In the genomic region with DNA sequence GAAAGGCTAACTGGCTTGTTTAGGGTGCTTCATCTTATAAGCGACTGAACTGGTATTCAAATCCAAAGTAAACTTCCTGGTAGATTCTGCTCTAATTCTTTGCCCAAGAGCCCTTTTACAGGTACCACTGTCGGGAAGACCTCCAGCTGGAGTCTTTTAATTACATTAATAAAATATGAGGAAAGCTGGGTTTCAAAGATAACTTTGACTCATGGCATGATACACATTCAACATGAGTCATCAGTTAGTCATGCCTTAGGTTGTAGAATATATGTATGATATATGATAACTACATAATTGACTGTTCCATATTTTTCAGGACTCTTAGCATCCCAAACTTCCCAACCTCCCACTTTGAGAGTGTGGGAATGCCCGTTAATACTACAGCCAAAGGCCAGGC, we compare ENCODE assay signal across 1 cellular context.
A peak's percentile ranks its signal among the peaks of the same experiment; 100 is the strongest.
TF ChIP-seq lines count a peak whose summit lies in the region.

No MANE protein-coding gene starts in this region.

TF ChIP-seq in K562, 482 proteins besides CTCF, POLR2A, EP300 and RAD21 (continued from another document and continues in another):
- TF ChIP-seq, protein P1, sequence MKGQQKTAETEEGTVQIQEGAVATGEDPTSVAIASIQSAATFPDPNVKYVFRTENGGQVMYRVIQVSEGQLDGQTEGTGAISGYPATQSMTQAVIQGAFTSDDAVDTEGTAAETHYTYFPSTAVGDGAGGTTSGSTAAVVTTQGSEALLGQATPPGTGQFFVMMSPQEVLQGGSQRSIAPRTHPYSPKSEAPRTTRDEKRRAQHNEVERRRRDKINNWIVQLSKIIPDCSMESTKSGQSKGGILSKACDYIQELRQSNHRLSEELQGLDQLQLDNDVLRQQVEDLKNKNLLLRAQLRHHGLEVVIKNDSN (CRISPR knock-in tag; IDR thresholded peaks at IDR 0.05) = no peak
- TF ChIP-seq, protein P2, sequence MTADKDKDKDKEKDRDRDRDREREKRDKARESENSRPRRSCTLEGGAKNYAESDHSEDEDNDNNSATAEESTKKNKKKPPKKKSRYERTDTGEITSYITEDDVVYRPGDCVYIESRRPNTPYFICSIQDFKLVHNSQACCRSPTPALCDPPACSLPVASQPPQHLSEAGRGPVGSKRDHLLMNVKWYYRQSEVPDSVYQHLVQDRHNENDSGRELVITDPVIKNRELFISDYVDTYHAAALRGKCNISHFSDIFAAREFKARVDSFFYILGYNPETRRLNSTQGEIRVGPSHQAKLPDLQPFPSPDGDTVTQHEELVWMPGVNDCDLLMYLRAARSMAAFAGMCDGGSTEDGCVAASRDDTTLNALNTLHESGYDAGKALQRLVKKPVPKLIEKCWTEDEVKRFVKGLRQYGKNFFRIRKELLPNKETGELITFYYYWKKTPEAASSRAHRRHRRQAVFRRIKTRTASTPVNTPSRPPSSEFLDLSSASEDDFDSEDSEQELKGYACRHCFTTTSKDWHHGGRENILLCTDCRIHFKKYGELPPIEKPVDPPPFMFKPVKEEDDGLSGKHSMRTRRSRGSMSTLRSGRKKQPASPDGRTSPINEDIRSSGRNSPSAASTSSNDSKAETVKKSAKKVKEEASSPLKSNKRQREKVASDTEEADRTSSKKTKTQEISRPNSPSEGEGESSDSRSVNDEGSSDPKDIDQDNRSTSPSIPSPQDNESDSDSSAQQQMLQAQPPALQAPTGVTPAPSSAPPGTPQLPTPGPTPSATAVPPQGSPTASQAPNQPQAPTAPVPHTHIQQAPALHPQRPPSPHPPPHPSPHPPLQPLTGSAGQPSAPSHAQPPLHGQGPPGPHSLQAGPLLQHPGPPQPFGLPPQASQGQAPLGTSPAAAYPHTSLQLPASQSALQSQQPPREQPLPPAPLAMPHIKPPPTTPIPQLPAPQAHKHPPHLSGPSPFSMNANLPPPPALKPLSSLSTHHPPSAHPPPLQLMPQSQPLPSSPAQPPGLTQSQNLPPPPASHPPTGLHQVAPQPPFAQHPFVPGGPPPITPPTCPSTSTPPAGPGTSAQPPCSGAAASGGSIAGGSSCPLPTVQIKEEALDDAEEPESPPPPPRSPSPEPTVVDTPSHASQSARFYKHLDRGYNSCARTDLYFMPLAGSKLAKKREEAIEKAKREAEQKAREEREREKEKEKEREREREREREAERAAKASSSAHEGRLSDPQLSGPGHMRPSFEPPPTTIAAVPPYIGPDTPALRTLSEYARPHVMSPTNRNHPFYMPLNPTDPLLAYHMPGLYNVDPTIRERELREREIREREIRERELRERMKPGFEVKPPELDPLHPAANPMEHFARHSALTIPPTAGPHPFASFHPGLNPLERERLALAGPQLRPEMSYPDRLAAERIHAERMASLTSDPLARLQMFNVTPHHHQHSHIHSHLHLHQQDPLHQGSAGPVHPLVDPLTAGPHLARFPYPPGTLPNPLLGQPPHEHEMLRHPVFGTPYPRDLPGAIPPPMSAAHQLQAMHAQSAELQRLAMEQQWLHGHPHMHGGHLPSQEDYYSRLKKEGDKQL (CRISPR knock-in tag; IDR thresholded peaks at IDR 0.05; ENCODE audit: borderline replicate concordance) = no peak
- TF ChIP-seq, protein P3, sequence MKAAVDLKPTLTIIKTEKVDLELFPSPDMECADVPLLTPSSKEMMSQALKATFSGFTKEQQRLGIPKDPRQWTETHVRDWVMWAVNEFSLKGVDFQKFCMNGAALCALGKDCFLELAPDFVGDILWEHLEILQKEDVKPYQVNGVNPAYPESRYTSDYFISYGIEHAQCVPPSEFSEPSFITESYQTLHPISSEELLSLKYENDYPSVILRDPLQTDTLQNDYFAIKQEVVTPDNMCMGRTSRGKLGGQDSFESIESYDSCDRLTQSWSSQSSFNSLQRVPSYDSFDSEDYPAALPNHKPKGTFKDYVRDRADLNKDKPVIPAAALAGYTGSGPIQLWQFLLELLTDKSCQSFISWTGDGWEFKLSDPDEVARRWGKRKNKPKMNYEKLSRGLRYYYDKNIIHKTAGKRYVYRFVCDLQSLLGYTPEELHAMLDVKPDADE (conservative IDR thresholded peaks at IDR 0.05; ENCODE audit: control insufficient read depth, low read depth, low read length) = no peak
- no peak for TF ChIP-seq XRCC3 (IDR thresholded peaks at IDR 0.05)
- no peak for TF ChIP-seq KHSRP (IDR thresholded peaks at IDR 0.05)
- TF ChIP-seq RBM22 (IDR thresholded peaks at IDR 0.05; ENCODE audit: low read depth, low read length, poor library complexity, severe bottlenecking) = no peak
- no peak for TF ChIP-seq U2AF1 (optimal IDR thresholded peaks at IDR 0.05; ENCODE audit: low read depth, low read length)
- TF ChIP-seq, protein P4, sequence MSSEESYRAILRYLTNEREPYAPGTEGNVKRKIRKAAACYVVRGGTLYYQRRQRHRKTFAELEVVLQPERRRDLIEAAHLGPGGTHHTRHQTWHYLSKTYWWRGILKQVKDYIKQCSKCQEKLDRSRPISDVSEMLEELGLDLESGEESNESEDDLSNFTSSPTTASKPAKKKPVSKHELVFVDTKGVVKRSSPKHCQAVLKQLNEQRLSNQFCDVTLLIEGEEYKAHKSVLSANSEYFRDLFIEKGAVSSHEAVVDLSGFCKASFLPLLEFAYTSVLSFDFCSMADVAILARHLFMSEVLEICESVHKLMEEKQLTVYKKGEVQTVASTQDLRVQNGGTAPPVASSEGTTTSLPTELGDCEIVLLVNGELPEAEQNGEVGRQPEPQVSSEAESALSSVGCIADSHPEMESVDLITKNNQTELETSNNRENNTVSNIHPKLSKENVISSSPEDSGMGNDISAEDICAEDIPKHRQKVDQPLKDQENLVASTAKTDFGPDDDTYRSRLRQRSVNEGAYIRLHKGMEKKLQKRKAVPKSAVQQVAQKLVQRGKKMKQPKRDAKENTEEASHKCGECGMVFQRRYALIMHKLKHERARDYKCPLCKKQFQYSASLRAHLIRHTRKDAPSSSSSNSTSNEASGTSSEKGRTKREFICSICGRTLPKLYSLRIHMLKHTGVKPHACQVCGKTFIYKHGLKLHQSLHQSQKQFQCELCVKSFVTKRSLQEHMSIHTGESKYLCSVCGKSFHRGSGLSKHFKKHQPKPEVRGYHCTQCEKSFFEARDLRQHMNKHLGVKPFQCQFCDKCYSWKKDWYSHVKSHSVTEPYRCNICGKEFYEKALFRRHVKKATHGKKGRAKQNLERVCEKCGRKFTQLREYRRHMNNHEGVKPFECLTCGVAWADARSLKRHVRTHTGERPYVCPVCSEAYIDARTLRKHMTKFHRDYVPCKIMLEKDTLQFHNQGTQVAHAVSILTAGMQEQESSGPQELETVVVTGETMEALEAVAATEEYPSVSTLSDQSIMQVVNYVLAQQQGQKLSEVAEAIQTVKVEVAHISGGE (CRISPR knock-in tag; IDR thresholded peaks at IDR 0.05) = no peak
- TF ChIP-seq RBM39 (optimal IDR thresholded peaks at IDR 0.05; ENCODE audit: low read depth, low read length) = no peak
- TF ChIP-seq PRPF4 (IDR thresholded peaks at IDR 0.05; ENCODE audit: insufficient read depth, low read depth, low read length, poor library complexity, severe bottlenecking) = no peak
- peak; percentile 71 for TF ChIP-seq CBFA2T3 (IDR thresholded peaks at IDR 0.05)
- TF ChIP-seq NR4A1 (CRISPR knock-in tag; IDR thresholded peaks at IDR 0.05) = no peak
- TF ChIP-seq NR4A1 (tag; IDR thresholded peaks at IDR 0.05) = no peak
- no peak for TF ChIP-seq ZNF77 (CRISPR knock-in tag; IDR thresholded peaks at IDR 0.05)
- TF ChIP-seq PTTG1 (tag; IDR thresholded peaks at IDR 0.05; ENCODE audit: low read depth) = no peak
- no peak for TF ChIP-seq HDGF (IDR thresholded peaks at IDR 0.05)
- no peak for TF ChIP-seq SP1 (CRISPR knock-in tag; IDR thresholded peaks at IDR 0.05)
- no peak for TF ChIP-seq MCM5 (IDR thresholded peaks at IDR 0.05; ENCODE audit: low read depth)
- no peak for TF ChIP-seq MYC (IDR thresholded peaks at IDR 0.05; ENCODE audit: low read depth, low read length)
- TF ChIP-seq MYC (CRISPR knock-in tag; IDR thresholded peaks at IDR 0.05; ENCODE audit: borderline replicate concordance, low read depth) = no peak
- no peak for TF ChIP-seq ZSCAN29 (IDR thresholded peaks at IDR 0.05)
- no peak for TF ChIP-seq HLTF (IDR thresholded peaks at IDR 0.05)
- peak; percentile 53 for TF ChIP-seq C11orf30 (IDR thresholded peaks at IDR 0.05; ENCODE audit: low read depth)
- TF ChIP-seq PYGO2 (tag; IDR thresholded peaks at IDR 0.05) = no peak
- TF ChIP-seq, protein P5, sequence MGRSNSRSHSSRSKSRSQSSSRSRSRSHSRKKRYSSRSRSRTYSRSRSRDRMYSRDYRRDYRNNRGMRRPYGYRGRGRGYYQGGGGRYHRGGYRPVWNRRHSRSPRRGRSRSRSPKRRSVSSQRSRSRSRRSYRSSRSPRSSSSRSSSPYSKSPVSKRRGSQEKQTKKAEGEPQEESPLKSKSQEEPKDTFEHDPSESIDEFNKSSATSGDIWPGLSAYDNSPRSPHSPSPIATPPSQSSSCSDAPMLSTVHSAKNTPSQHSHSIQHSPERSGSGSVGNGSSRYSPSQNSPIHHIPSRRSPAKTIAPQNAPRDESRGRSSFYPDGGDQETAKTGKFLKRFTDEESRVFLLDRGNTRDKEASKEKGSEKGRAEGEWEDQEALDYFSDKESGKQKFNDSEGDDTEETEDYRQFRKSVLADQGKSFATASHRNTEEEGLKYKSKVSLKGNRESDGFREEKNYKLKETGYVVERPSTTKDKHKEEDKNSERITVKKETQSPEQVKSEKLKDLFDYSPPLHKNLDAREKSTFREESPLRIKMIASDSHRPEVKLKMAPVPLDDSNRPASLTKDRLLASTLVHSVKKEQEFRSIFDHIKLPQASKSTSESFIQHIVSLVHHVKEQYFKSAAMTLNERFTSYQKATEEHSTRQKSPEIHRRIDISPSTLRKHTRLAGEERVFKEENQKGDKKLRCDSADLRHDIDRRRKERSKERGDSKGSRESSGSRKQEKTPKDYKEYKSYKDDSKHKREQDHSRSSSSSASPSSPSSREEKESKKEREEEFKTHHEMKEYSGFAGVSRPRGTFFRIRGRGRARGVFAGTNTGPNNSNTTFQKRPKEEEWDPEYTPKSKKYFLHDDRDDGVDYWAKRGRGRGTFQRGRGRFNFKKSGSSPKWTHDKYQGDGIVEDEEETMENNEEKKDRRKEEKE (IDR thresholded peaks at IDR 0.05; ENCODE audit: borderline replicate concordance in 1 of 2, control insufficient read depth in 1 of 2, low read depth in 2 of 2, low read length in 1 of 2) = no peak
- no peak for TF ChIP-seq KLF10 (CRISPR knock-in tag; IDR thresholded peaks at IDR 0.05)
- no peak for TF ChIP-seq ZNF589 (CRISPR knock-in tag; IDR thresholded peaks at IDR 0.05; ENCODE audit: low read depth)
- TF ChIP-seq SRSF3 (IDR thresholded peaks at IDR 0.05; ENCODE audit: insufficient read depth, low read length) = no peak
- no peak for TF ChIP-seq ILF3 (IDR thresholded peaks at IDR 0.05; ENCODE audit: borderline replicate concordance)
- TF ChIP-seq MECOM (CRISPR knock-in tag; IDR thresholded peaks at IDR 0.05) = no peak
- TF ChIP-seq SMARCE1 (IDR thresholded peaks at IDR 0.05) = peak; percentile 82
- no peak for TF ChIP-seq ZZZ3 (IDR thresholded peaks at IDR 0.05)
- TF ChIP-seq LCOR (CRISPR knock-in tag; IDR thresholded peaks at IDR 0.05) = no peak
- TF ChIP-seq, protein P6, sequence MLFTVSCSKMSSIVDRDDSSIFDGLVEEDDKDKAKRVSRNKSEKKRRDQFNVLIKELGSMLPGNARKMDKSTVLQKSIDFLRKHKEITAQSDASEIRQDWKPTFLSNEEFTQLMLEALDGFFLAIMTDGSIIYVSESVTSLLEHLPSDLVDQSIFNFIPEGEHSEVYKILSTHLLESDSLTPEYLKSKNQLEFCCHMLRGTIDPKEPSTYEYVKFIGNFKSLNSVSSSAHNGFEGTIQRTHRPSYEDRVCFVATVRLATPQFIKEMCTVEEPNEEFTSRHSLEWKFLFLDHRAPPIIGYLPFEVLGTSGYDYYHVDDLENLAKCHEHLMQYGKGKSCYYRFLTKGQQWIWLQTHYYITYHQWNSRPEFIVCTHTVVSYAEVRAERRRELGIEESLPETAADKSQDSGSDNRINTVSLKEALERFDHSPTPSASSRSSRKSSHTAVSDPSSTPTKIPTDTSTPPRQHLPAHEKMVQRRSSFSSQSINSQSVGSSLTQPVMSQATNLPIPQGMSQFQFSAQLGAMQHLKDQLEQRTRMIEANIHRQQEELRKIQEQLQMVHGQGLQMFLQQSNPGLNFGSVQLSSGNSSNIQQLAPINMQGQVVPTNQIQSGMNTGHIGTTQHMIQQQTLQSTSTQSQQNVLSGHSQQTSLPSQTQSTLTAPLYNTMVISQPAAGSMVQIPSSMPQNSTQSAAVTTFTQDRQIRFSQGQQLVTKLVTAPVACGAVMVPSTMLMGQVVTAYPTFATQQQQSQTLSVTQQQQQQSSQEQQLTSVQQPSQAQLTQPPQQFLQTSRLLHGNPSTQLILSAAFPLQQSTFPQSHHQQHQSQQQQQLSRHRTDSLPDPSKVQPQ (CRISPR knock-in tag; IDR thresholded peaks at IDR 0.05; ENCODE audit: borderline replicate concordance) = no peak
- no peak for TF ChIP-seq ZNF121 (CRISPR knock-in tag; conservative IDR thresholded peaks at IDR 0.05)
- no peak for TF ChIP-seq CCNT2 (IDR thresholded peaks at IDR 0.05; ENCODE audit: borderline replicate concordance, extremely low read depth, insufficient read length, low read depth, low read length)
- TF ChIP-seq FOXM1 (IDR thresholded peaks at IDR 0.05; ENCODE audit: low read depth) = no peak
- TF ChIP-seq FOXM1 (CRISPR knock-in tag; IDR thresholded peaks at IDR 0.05; ENCODE audit: low read depth) = no peak
- TF ChIP-seq KLF1 (tag; IDR thresholded peaks at IDR 0.05) = no peak
- peak in 1 of 2 experiments; percentile 86 for TF ChIP-seq NCOA2 (IDR thresholded peaks at IDR 0.05; ENCODE audit: partially characterized antibody in 2 of 2)
- TF ChIP-seq NFATC3 (IDR thresholded peaks at IDR 0.05) = no peak
- TF ChIP-seq, protein P7, sequence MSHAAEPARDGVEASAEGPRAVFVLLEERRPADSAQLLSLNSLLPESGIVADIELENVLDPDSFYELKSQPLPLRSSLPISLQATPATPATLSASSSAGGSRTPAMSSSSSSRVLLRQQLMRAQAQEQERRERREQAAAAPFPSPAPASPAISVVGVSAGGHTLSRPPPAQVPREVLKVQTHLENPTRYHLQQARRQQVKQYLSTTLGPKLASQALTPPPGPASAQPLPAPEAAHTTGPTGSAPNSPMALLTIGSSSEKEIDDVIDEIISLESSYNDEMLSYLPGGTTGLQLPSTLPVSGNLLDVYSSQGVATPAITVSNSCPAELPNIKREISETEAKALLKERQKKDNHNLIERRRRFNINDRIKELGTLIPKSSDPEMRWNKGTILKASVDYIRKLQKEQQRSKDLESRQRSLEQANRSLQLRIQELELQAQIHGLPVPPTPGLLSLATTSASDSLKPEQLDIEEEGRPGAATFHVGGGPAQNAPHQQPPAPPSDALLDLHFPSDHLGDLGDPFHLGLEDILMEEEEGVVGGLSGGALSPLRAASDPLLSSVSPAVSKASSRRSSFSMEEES (CRISPR knock-in tag; IDR thresholded peaks at IDR 0.05) = no peak
- TF ChIP-seq, protein P8, sequence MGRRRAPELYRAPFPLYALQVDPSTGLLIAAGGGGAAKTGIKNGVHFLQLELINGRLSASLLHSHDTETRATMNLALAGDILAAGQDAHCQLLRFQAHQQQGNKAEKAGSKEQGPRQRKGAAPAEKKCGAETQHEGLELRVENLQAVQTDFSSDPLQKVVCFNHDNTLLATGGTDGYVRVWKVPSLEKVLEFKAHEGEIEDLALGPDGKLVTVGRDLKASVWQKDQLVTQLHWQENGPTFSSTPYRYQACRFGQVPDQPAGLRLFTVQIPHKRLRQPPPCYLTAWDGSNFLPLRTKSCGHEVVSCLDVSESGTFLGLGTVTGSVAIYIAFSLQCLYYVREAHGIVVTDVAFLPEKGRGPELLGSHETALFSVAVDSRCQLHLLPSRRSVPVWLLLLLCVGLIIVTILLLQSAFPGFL (CRISPR knock-in tag; IDR thresholded peaks at IDR 0.05) = no peak
- no peak for TF ChIP-seq NFYB (IDR thresholded peaks at IDR 0.05; ENCODE audit: extremely low read depth, insufficient read length)
- no peak for TF ChIP-seq CSDE1 (IDR thresholded peaks at IDR 0.05)
- TF ChIP-seq ZNF644 (tag; IDR thresholded peaks at IDR 0.05; ENCODE audit: low read depth) = no peak
- TF ChIP-seq SMAD1 (IDR thresholded peaks at IDR 0.05; ENCODE audit: low read depth, low read length, partially characterized antibody) = no peak
